ENCODE assay signal across 1 cellular context in the genomic region with DNA sequence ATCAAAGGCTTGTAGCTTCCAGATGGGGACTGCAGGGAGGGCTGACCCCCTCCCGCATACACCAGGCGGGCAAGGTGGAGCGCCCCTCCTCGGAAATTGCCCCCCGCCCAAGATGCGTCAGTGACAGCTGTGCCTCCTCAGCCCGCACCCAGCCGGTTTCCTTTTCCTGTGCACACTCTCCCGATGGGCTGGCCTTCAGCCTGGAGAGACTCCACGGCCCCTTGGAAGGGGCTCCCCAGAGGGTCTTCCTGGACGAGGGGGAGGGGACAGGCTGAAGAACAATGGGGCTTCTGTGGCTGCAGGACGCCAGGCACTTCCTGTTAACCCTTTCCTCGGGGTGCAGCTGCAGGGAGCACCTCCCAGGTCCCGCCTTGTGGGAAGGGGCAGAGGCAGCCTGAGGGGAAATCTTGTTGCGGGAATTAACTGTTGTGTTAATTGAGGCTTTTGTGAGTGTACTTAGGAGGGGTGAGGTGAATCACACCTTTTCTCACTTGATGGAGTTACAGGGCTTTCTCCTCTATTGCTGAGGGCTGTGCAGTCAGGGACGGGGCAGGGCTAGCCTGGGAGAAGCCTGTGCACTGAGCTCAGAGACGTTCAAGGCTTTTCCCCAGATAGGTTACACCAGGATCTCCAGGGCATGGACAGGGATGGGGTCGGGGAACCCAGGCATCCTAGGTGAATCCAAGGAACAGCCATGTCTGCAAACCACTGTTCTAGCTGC.
TF ChIP-seq lines count a peak whose summit lies in the region.

No MANE protein-coding gene starts in this region.

TF ChIP-seq in HepG2, 621 proteins besides CTCF, POLR2A, EP300 and RAD21 (continued from another document and continues in another):
- TF ChIP-seq, protein P1, sequence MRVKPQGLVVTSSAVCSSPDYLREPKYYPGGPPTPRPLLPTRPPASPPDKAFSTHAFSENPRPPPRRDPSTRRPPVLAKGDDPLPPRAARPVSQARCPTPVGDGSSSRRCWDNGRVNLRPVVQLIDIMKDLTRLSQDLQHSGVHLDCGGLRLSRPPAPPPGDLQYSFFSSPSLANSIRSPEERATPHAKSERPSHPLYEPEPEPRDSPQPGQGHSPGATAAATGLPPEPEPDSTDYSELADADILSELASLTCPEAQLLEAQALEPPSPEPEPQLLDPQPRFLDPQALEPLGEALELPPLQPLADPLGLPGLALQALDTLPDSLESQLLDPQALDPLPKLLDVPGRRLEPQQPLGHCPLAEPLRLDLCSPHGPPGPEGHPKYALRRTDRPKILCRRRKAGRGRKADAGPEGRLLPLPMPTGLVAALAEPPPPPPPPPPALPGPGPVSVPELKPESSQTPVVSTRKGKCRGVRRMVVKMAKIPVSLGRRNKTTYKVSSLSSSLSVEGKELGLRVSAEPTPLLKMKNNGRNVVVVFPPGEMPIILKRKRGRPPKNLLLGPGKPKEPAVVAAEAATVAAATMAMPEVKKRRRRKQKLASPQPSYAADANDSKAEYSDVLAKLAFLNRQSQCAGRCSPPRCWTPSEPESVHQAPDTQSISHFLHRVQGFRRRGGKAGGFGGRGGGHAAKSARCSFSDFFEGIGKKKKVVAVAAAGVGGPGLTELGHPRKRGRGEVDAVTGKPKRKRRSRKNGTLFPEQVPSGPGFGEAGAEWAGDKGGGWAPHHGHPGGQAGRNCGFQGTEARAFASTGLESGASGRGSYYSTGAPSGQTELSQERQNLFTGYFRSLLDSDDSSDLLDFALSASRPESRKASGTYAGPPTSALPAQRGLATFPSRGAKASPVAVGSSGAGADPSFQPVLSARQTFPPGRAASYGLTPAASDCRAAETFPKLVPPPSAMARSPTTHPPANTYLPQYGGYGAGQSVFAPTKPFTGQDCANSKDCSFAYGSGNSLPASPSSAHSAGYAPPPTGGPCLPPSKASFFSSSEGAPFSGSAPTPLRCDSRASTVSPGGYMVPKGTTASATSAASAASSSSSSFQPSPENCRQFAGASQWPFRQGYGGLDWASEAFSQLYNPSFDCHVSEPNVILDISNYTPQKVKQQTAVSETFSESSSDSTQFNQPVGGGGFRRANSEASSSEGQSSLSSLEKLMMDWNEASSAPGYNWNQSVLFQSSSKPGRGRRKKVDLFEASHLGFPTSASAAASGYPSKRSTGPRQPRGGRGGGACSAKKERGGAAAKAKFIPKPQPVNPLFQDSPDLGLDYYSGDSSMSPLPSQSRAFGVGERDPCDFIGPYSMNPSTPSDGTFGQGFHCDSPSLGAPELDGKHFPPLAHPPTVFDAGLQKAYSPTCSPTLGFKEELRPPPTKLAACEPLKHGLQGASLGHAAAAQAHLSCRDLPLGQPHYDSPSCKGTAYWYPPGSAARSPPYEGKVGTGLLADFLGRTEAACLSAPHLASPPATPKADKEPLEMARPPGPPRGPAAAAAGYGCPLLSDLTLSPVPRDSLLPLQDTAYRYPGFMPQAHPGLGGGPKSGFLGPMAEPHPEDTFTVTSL (CRISPR knock-in tag; IDR thresholded peaks at IDR 0.05; ENCODE audit: borderline replicate concordance): no peak
- TF ChIP-seq ZNF792 (CRISPR knock-in tag; IDR thresholded peaks at IDR 0.05) (peak; percentile 46; the same call in 1 of the 2 replicates), ZNF776 (CRISPR knock-in tag; IDR thresholded peaks at IDR 0.05) (no peak), ZNF251 (CRISPR knock-in tag; IDR thresholded peaks at IDR 0.05) (no peak), POGZ (CRISPR knock-in tag; IDR thresholded peaks at IDR 0.05) (peak; percentile 61; the same call in 1 of the 2 replicates), ARID2 (CRISPR knock-in tag; IDR thresholded peaks at IDR 0.05; ENCODE audit: borderline replicate concordance) (no peak), NBN (conservative IDR thresholded peaks at IDR 0.05) (no peak), ZNF282 (IDR thresholded peaks at IDR 0.05; ENCODE audit: partially characterized antibody) (no peak), PHF20 (CRISPR knock-in tag; IDR thresholded peaks at IDR 0.05) (peak; percentile 65), ZNF326 (CRISPR knock-in tag; IDR thresholded peaks at IDR 0.05; ENCODE audit: borderline replicate concordance) (no peak), XRCC5 (optimal IDR thresholded peaks at IDR 0.05; ENCODE audit: low read length) (peak; percentile 92), HDAC2 (CRISPR knock-in tag; IDR thresholded peaks at IDR 0.05) (peak; percentile 93), ZFP36L1 (CRISPR knock-in tag; IDR thresholded peaks at IDR 0.05) (no peak), AKAP8 (CRISPR knock-in tag; IDR thresholded peaks at IDR 0.05) (peak; percentile 32; the same call in 1 of the 2 replicates), ETV5 (CRISPR knock-in tag; IDR thresholded peaks at IDR 0.05; ENCODE audit: borderline replicate concordance) (peak; percentile 99), ZNF121 (CRISPR knock-in tag; IDR thresholded peaks at IDR 0.05) (peak; percentile 41; the same call in 1 of the 2 replicates), ZNF253 (CRISPR knock-in tag; IDR thresholded peaks at IDR 0.05; ENCODE audit: borderline replicate concordance) (no peak), HMG20B (CRISPR knock-in tag; conservative IDR thresholded peaks at IDR 0.05) (peak; percentile 69; the same call in 1 of the 2 replicates), SIN3B (IDR thresholded peaks at IDR 0.05; ENCODE audit: low read length) (no peak), ZBTB21 (CRISPR knock-in tag; IDR thresholded peaks at IDR 0.05) (no peak), TAF15 (IDR thresholded peaks at IDR 0.05; ENCODE audit: low read depth, low read length, poor library complexity, severe bottlenecking) (peak; percentile 45), ZNF614 (CRISPR knock-in tag; IDR thresholded peaks at IDR 0.05; ENCODE audit: borderline replicate concordance) (peak; percentile 77; the same call in 1 of the 2 replicates), PHF8 (CRISPR knock-in tag; IDR thresholded peaks at IDR 0.05) (peak; percentile 44; the same call in 1 of the 2 replicates), ZNF256 (CRISPR knock-in tag; conservative IDR thresholded peaks at IDR 0.05) (0 out of 2 replicates have a peak, but pooled peaks have one; percentile 17), TARDBP (CRISPR knock-in tag; IDR thresholded peaks at IDR 0.05) (peak; percentile 78), ZMYM4 (CRISPR knock-in tag; IDR thresholded peaks at IDR 0.05) (peak; percentile 76), ZKSCAN1 (IDR thresholded peaks at IDR 0.05; ENCODE audit: low read length) (no peak), ZNF562 (CRISPR knock-in tag; IDR thresholded peaks at IDR 0.05; ENCODE audit: borderline replicate concordance) (no peak)
- TF ChIP-seq, protein P2, sequence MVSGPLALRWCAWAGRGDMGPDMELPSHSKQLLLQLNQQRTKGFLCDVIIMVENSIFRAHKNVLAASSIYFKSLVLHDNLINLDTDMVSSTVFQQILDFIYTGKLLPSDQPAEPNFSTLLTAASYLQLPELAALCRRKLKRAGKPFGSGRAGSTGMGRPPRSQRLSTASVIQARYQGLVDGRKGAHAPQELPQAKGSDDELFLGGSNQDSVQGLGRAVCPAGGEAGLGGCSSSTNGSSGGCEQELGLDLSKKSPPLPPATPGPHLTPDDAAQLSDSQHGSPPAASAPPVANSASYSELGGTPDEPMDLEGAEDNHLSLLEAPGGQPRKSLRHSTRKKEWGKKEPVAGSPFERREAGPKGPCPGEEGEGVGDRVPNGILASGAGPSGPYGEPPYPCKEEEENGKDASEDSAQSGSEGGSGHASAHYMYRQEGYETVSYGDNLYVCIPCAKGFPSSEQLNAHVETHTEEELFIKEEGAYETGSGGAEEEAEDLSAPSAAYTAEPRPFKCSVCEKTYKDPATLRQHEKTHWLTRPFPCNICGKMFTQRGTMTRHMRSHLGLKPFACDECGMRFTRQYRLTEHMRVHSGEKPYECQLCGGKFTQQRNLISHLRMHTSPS (CRISPR knock-in tag; IDR thresholded peaks at IDR 0.05; ENCODE audit: low read depth): peak; percentile 77; the same call in 1 of the 2 replicates
- TF ChIP-seq, protein P3, sequence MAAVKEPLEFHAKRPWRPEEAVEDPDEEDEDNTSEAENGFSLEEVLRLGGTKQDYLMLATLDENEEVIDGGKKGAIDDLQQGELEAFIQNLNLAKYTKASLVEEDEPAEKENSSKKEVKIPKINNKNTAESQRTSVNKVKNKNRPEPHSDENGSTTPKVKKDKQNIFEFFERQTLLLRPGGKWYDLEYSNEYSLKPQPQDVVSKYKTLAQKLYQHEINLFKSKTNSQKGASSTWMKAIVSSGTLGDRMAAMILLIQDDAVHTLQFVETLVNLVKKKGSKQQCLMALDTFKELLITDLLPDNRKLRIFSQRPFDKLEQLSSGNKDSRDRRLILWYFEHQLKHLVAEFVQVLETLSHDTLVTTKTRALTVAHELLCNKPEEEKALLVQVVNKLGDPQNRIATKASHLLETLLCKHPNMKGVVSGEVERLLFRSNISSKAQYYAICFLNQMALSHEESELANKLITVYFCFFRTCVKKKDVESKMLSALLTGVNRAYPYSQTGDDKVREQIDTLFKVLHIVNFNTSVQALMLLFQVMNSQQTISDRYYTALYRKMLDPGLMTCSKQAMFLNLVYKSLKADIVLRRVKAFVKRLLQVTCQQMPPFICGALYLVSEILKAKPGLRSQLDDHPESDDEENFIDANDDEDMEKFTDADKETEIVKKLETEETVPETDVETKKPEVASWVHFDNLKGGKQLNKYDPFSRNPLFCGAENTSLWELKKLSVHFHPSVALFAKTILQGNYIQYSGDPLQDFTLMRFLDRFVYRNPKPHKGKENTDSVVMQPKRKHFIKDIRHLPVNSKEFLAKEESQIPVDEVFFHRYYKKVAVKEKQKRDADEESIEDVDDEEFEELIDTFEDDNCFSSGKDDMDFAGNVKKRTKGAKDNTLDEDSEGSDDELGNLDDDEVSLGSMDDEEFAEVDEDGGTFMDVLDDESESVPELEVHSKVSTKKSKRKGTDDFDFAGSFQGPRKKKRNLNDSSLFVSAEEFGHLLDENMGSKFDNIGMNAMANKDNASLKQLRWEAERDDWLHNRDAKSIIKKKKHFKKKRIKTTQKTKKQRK (IDR thresholded peaks at IDR 0.05; ENCODE audit: low read length): no peak
- TF ChIP-seq, protein P4, sequence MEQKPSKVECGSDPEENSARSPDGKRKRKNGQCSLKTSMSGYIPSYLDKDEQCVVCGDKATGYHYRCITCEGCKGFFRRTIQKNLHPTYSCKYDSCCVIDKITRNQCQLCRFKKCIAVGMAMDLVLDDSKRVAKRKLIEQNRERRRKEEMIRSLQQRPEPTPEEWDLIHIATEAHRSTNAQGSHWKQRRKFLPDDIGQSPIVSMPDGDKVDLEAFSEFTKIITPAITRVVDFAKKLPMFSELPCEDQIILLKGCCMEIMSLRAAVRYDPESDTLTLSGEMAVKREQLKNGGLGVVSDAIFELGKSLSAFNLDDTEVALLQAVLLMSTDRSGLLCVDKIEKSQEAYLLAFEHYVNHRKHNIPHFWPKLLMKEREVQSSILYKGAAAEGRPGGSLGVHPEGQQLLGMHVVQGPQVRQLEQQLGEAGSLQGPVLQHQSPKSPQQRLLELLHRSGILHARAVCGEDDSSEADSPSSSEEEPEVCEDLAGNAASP (CRISPR knock-in tag; IDR thresholded peaks at IDR 0.05; ENCODE audit: borderline replicate concordance): peak; percentile 52
- TF ChIP-seq, protein P5, sequence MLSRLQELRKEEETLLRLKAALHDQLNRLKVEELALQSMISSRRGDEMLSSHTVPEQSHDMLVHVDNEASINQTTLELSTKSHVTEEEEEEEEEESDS (CRISPR knock-in tag; IDR thresholded peaks at IDR 0.05; ENCODE audit: borderline replicate concordance): no peak
- TF ChIP-seq, protein P6, sequence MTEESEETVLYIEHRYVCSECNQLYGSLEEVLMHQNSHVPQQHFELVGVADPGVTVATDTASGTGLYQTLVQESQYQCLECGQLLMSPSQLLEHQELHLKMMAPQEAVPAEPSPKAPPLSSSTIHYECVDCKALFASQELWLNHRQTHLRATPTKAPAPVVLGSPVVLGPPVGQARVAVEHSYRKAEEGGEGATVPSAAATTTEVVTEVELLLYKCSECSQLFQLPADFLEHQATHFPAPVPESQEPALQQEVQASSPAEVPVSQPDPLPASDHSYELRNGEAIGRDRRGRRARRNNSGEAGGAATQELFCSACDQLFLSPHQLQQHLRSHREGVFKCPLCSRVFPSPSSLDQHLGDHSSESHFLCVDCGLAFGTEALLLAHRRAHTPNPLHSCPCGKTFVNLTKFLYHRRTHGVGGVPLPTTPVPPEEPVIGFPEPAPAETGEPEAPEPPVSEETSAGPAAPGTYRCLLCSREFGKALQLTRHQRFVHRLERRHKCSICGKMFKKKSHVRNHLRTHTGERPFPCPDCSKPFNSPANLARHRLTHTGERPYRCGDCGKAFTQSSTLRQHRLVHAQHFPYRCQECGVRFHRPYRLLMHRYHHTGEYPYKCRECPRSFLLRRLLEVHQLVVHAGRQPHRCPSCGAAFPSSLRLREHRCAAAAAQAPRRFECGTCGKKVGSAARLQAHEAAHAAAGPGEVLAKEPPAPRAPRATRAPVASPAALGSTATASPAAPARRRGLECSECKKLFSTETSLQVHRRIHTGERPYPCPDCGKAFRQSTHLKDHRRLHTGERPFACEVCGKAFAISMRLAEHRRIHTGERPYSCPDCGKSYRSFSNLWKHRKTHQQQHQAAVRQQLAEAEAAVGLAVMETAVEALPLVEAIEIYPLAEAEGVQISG (CRISPR knock-in tag; IDR thresholded peaks at IDR 0.05): peak; percentile 90
- TF ChIP-seq, protein P7, sequence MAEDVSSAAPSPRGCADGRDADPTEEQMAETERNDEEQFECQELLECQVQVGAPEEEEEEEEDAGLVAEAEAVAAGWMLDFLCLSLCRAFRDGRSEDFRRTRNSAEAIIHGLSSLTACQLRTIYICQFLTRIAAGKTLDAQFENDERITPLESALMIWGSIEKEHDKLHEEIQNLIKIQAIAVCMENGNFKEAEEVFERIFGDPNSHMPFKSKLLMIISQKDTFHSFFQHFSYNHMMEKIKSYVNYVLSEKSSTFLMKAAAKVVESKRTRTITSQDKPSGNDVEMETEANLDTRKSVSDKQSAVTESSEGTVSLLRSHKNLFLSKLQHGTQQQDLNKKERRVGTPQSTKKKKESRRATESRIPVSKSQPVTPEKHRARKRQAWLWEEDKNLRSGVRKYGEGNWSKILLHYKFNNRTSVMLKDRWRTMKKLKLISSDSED (CRISPR knock-in tag; IDR thresholded peaks at IDR 0.05): no peak
- TF ChIP-seq, protein P8, sequence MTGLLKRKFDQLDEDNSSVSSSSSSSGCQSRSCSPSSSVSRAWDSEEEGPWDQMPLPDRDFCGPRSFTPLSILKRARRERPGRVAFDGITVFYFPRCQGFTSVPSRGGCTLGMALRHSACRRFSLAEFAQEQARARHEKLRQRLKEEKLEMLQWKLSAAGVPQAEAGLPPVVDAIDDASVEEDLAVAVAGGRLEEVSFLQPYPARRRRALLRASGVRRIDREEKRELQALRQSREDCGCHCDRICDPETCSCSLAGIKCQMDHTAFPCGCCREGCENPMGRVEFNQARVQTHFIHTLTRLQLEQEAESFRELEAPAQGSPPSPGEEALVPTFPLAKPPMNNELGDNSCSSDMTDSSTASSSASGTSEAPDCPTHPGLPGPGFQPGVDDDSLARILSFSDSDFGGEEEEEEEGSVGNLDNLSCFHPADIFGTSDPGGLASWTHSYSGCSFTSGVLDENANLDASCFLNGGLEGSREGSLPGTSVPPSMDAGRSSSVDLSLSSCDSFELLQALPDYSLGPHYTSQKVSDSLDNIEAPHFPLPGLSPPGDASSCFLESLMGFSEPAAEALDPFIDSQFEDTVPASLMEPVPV (CRISPR knock-in tag; IDR thresholded peaks at IDR 0.05): peak; percentile 36; the same call in 1 of the 2 replicates
- TF ChIP-seq, protein P9, sequence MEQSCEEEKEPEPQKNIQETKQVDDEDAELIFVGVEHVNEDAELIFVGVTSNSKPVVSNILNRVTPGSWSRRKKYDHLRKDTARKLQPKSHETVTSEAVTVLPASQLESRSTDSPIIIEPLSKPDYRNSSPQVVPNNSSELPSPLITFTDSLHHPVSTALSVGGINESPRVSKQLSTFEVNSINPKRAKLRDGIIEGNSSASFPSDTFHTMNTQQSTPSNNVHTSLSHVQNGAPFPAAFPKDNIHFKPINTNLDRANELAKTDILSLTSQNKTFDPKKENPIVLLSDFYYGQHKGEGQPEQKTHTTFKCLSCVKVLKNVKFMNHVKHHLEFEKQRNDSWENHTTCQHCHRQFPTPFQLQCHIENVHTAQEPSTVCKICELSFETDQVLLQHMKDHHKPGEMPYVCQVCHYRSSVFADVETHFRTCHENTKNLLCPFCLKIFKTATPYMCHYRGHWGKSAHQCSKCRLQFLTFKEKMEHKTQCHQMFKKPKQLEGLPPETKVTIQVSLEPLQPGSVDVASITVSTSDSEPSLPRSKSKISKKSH (CRISPR knock-in tag; IDR thresholded peaks at IDR 0.05; ENCODE audit: borderline replicate concordance): peak; percentile 67; the same call in 1 of the 2 replicates
